ENCODE assay signal across 16 cellular contexts in genomic region chrX:15913161-15913560, GRCh38.
"Had no signal": no experiment of that assay in that cellular context is flagged by ENCODE, and none has a peak within 500 bp of the region (broad histone marks: within the 10 kb centered on the region; RNA-seq: fewer than 3 reads in every experiment).

No MANE protein-coding gene starts in this region.

- H3K36me3 ChIP-seq: adrenal gland had no signal

- H3K36me3 Mint-ChIP-seq: activated naive CD4-positive, alpha-beta T cell treated with anti-CD3 and anti-CD28 coated beads, Interleukin-2, amount 50 U/mL, for 24 hours; immature natural killer cell; natural killer cell had no signal

- H3K4me3 ChIP-seq: adrenal gland had no signal

- H3K27me3 Mint-ChIP-seq: activated naive CD4-positive, alpha-beta T cell treated with anti-CD3 and anti-CD28 coated beads, Interleukin-2, amount 50 U/mL, for 24 hours had no signal

- ATAC-seq: activated CD8-positive, alpha-beta T cell treated with anti-CD3 and anti-CD28 coated beads for 36 hours; activated T-cell treated with anti-CD3 and anti-CD28 coated beads, Interleukin-2, amount 50 U/mL, for 4 hours; foreskin keratinocyte; natural killer cell had no signal

- H3K27me3 ChIP-seq: foreskin keratinocyte had no signal

- H3K9me3 Mint-ChIP-seq: activated CD8-positive, alpha-beta T cell treated with anti-CD3 and anti-CD28 coated beads for 36 hours; activated naive CD4-positive, alpha-beta T cell treated with anti-CD3 and anti-CD28 coated beads, Interleukin-2, amount 50 U/mL, for 24 hours; activated T-cell treated with anti-CD3 and anti-CD28 coated beads, Interleukin-2, amount 50 U/mL, for 4 hours; natural killer cell had no signal

- H3K4me3 Mint-ChIP-seq: activated CD8-positive, alpha-beta T cell treated with anti-CD3 and anti-CD28 coated beads for 36 hours; activated naive CD4-positive, alpha-beta T cell treated with anti-CD3 and anti-CD28 coated beads, Interleukin-2, amount 50 U/mL, for 24 hours; activated T-cell treated with anti-CD3 and anti-CD28 coated beads, Interleukin-2, amount 50 U/mL, for 4 hours; immature natural killer cell; natural killer cell had no signal

- DNase-seq: activated CD8-positive, alpha-beta T cell treated with anti-CD3 and anti-CD28 coated beads for 36 hours; activated effector memory CD4-positive, alpha-beta T cell treated with Interleukin-2 at 50 U/mL for 16 hours; activated T-cell treated with anti-CD3 and anti-CD28 coated beads, Interleukin-2, amount 50 U/mL, for 4 hours; adrenal gland; effector memory CD4-positive, alpha-beta T cell; foreskin keratinocyte; head of caudate nucleus; immature natural killer cell; mesendoderm; natural killer cell; nucleus accumbens; stimulated activated CD4-positive, alpha-beta T cell treated with anti-CD3 and anti-CD28 coated beads, Interleukin-2, amount 100 ng/mL, for 48 hours; stimulated activated naive CD4-positive, alpha-beta T cell treated with Interleukin-2 at 50 U/mL for 16 hours; trophoblast cell had no signal

- H3K9me3 ChIP-seq: adrenal gland had no signal

- H3K4me1 ChIP-seq: foreskin keratinocyte had no signal

- H3K27ac Mint-ChIP-seq: activated CD8-positive, alpha-beta T cell treated with anti-CD3 and anti-CD28 coated beads for 36 hours; activated naive CD4-positive, alpha-beta T cell treated with anti-CD3 and anti-CD28 coated beads, Interleukin-2, amount 50 U/mL, for 24 hours; immature natural killer cell; natural killer cell had no signal

- H3K27ac ChIP-seq: adrenal gland, foreskin keratinocyte, VCaP had no signal
